Comparison of ENCODE assay signal across 11 cellular contexts in genomic region chr9:83934569-83935275, GRCh38. TPM values are rescaled to one million over a fixed set of nuclear protein-coding genes. Genes with fewer than 3 reads are reported as not detected.
DNase-seq lines count a peak whose midpoint lies in the region; ATAC-seq, FAIRE-seq and TF ChIP-seq lines count a peak whose summit lies in the region.
"Had no signal": no experiment of that assay in that cellular context is flagged by ENCODE, and none has a peak within 500 bp of the region (broad histone marks: within the 10 kb centered on the region; RNA-seq: fewer than 3 reads in every experiment).

No MANE protein-coding gene starts in this region.

- peaks cover 0 to 6% (median 2%) of the 10 kb centered on the region in 4 experiments; a peak in 4 of 7 replicates for H3K4me1 ChIP-seq in H1 (replicated peaks in 1 of 4; ENCODE audit: control insufficient read depth in 3 of 4, insufficient read depth in 4 of 4, low read length in 3 of 4)
- peaks cover 29% of the 10 kb centered on the region for H3K4me1 ChIP-seq in osteoblast (ENCODE audit: insufficient read depth, low read length)

- peak overlapping the region; percentile 77; the same call in 1 of the 2 replicates for H2AFZ ChIP-seq in H1 (ENCODE audit: low read length)
- H2AFZ ChIP-seq in osteoblast (ENCODE audit: low read length), result no peak overlapping the region

- H4K5ac ChIP-seq in H1 (ENCODE audit: insufficient read length, low read depth, low read length), result no peak overlapping the region

- H4K91ac ChIP-seq in H1 (replicated peaks; ENCODE audit: insufficient read length, low read length), result no peak overlapping the region

- no peak overlapping the region for H3K14ac ChIP-seq in H1 (ENCODE audit: insufficient read length)

- H3K23ac ChIP-seq in H1 (ENCODE audit: insufficient read length), result no peak overlapping the region

- H3K4me2 ChIP-seq in H1 (ENCODE audit: insufficient read depth in 1 of 2, low read depth in 2 of 2, low read length in 2 of 2) (peak overlapping the region in 1 of 2 experiments; percentile 3; a peak in 1 of 4 replicates), osteoblast (ENCODE audit: insufficient read depth, low read length) (peak overlapping the region; percentile 64)

- H3K4me3 ChIP-seq in H1 (ENCODE audit: extremely low read depth in 1 of 4, insufficient read depth in 2 of 4, low read depth in 3 of 4, low read length in 4 of 4) (no peak overlapping the region), osteoblast (ENCODE audit: insufficient read depth, low read length) (no peak overlapping the region)
- H3K4me3 ChIP-seq: gastroesophageal sphincter had no signal

- no peak overlapping the region for H3K18ac ChIP-seq in H1 (ENCODE audit: extremely low read depth, low read length)

- no peaks in the 10 kb centered on the region for H3K23me2 ChIP-seq in H1 (ENCODE audit: low read depth, low read length)

- CTCF ChIA-PET in H1 (lab: Charles Lee; ENCODE audit: partially characterized antibody), result interaction anchor here (1.0 to 2.9 kb wide), 4 partner anchors 10 to 360 kb away, joined by 3 to 9 read pairs (median 4); partner anchors contain the start of gene KIF27

- no peaks in the 10 kb centered on the region for H3K9me3 ChIP-seq in H1 (ENCODE audit: insufficient read depth in 2 of 2, low read depth in 1 of 2, low read length in 1 of 2)
- H3K9me3 ChIP-seq in osteoblast (ENCODE audit: low read depth, low read length), result no peaks in the 10 kb centered on the region
- H3K9me3 ChIP-seq: gastroesophageal sphincter had no signal

- no peak overlapping the region for H2BK20ac ChIP-seq in H1 (ENCODE audit: low read length)

- H3K79me2 ChIP-seq in H1 (ENCODE audit: control insufficient read depth in 1 of 2, insufficient read depth in 2 of 2, low read length in 2 of 2) (no peaks in the 10 kb centered on the region), osteoblast (ENCODE audit: insufficient read depth, low read length) (no peaks in the 10 kb centered on the region)

- H2BK12ac ChIP-seq in H1 (ENCODE audit: low read depth, low read length), result no peak overlapping the region

- no peaks in the 10 kb centered on the region for H3K79me1 ChIP-seq in H1 (ENCODE audit: low read depth, low read length)

- H3K27me3 ChIP-seq in H1 (replicated peaks in 1 of 4; ENCODE audit: control insufficient read depth in 3 of 4, extremely low read depth in 1 of 4, insufficient read depth in 3 of 4, low read length in 3 of 4) (no peaks in the 10 kb centered on the region), osteoblast (ENCODE audit: insufficient read depth, low read length) (no peaks in the 10 kb centered on the region)
- H3K27me3 ChIP-seq: gastroesophageal sphincter had no signal

- H2BK5ac ChIP-seq in H1 (ENCODE audit: low read depth, low read length), result no peak overlapping the region

- H3K4ac ChIP-seq in H1 (replicated peaks; ENCODE audit: insufficient read length, low read depth, low read length), result no peak overlapping the region

- no peak for FAIRE-seq in H1 (lab: Jason Lieb, UNC)

- TF ChIP-seq CTCF in H1 (IDR thresholded peaks at IDR 0.05; ENCODE audit: control extremely low read depth in 1 of 3, insufficient read depth in 1 of 3, low read depth in 1 of 3, low read length in 3 of 3) (no peak), osteoblast (IDR thresholded peaks at IDR 0.05; ENCODE audit: extremely low read depth, low read depth, low read length) (no peak)

- DNase-seq in GM03348 (ENCODE audit: low spot score) (peak; percentile 43), NCI-H226 (peak; percentile 65), H1 (ENCODE audit: low read depth in 1 of 2, low spot score in 2 of 2) (no peak), osteoblast (ENCODE audit: insufficient read length, low spot score, missing footprints) (no peak), NCI-H524 treated with DMSO at 0.1 percent for 48 hours (lab: John Stamatoyannopoulos, UW) (no peak), DMS53 (lab: John Stamatoyannopoulos, UW) (no peak)
- DNase-seq: activated CD4-positive, alpha-beta T cell treated with anti-CD3 and anti-CD28 coated beads, Interleukin-2, amount 50 U/mL, for 48 hours had no signal

- POLR2A ChIA-PET in H1 (lab: Charles Lee; ENCODE audit: partially characterized antibody), result interaction anchor here (1.2 kb wide), 2 partner anchors 14 to 45 kb away, joined by 4 to 5 read pairs; partner anchors contain the start of genes HNRNPK and KIF27

- H3K36me3 ChIP-seq in H1 (ENCODE audit: control insufficient read depth in 2 of 4, insufficient read depth in 4 of 4, low read length in 3 of 4) (no peaks in the 10 kb centered on the region), osteoblast (ENCODE audit: insufficient read depth, low read length) (peaks cover 8% of the 10 kb centered on the region)

- no peak for TF ChIP-seq RAD21 in H1 (IDR thresholded peaks at IDR 0.05 in 1 of 2, conservative IDR thresholded peaks at IDR 0.05 in 1 of 2; ENCODE audit: low read depth in 2 of 2, low read length in 2 of 2)

- H4K20me1 ChIP-seq in H1 (replicated peaks in 1 of 2; ENCODE audit: control insufficient read depth in 1 of 2, insufficient read depth in 2 of 2, low read length in 2 of 2) (no peaks in the 10 kb centered on the region), osteoblast (ENCODE audit: insufficient read depth, low read length) (no peaks in the 10 kb centered on the region)

- H2BK120ac ChIP-seq in H1 (replicated peaks; ENCODE audit: low read depth, low read length), result no peak overlapping the region

- ATAC-seq in GM21737 (IDR thresholded peaks at IDR 0.05; ENCODE audit: unreplicated experiment), result no peak
- no peak for ATAC-seq in GM21515 (IDR thresholded peaks at IDR 0.05; ENCODE audit: unreplicated experiment)
- ATAC-seq: Panc1 had no signal

- H3K56ac ChIP-seq in H1 (replicated peaks; ENCODE audit: insufficient read length, low read depth, low read length), result no peak overlapping the region

- no peak overlapping the region for H3K9ac ChIP-seq in H1 (replicated peaks in 1 of 4; ENCODE audit: extremely low read depth in 1 of 4, low read depth in 3 of 4, low read length in 3 of 4)

- H3K27ac ChIP-seq in H1 (ENCODE audit: low read depth, low read length), result no peak overlapping the region
- no peak overlapping the region for H3K27ac ChIP-seq in osteoblast (ENCODE audit: low read depth, low read length)
- H3K27ac ChIP-seq: gastroesophageal sphincter had no signal

- no peak overlapping the region for H4K8ac ChIP-seq in H1 (ENCODE audit: extremely low read depth, insufficient read depth, low read length)

- 93% methylated on average over 4 of the region's 5 CpGs; no CpG with 5 or more reads in 1 of the 2 experiments for WGBS in H1 (ENCODE audit: extremely low coverage in 1 of 2, insufficient coverage in 1 of 2, insufficient read length in 1 of 2, insufficient replicate concordance in 2 of 2, low coverage in 1 of 2, low lambda C conversion rate in 2 of 2, missing lambda C conversion rate in 1 of 2), 2 experiments

- H2AK5ac ChIP-seq in H1 (ENCODE audit: low read depth, low read length), result no peak overlapping the region

- no peak for TF ChIP-seq POLR2A in H1 (IDR thresholded peaks at IDR 0.05; ENCODE audit: control extremely low read depth in 1 of 2, low read depth in 2 of 2, low read length in 2 of 2)

- TF ChIP-seq EP300 in H1 (IDR thresholded peaks at IDR 0.05; ENCODE audit: borderline replicate concordance in 1 of 2, low read depth in 2 of 2, low read length in 2 of 2), result no peak

- H2BK15ac ChIP-seq in H1 (ENCODE audit: low read length), result no peak overlapping the region

TF ChIP-seq in H1, 55 proteins besides CTCF, POLR2A, EP300 and RAD21:
- TF ChIP-seq CBX8 (IDR thresholded peaks at IDR 0.05; ENCODE audit: borderline replicate concordance, low read depth, low read length), result no peak
- TF ChIP-seq CBX5 (IDR thresholded peaks at IDR 0.05; ENCODE audit: low read depth, low read length), result no peak
- no peak for TF ChIP-seq RXRA (IDR thresholded peaks at IDR 0.05; ENCODE audit: insufficient read depth, low read depth, low read length)
- TF ChIP-seq SP4 (IDR thresholded peaks at IDR 0.05; ENCODE audit: low read length), result no peak
- no peak for TF ChIP-seq SIN3A (conservative IDR thresholded peaks at IDR 0.05 in 1 of 2, IDR thresholded peaks at IDR 0.05 in 1 of 2; ENCODE audit: low read depth in 1 of 2, low read length in 2 of 2)
- TF ChIP-seq SRF (IDR thresholded peaks at IDR 0.05; ENCODE audit: low read depth, low read length), result no peak
- no peak for TF ChIP-seq KDM5A (IDR thresholded peaks at IDR 0.05; ENCODE audit: low read length)
- no peak for TF ChIP-seq RBBP5 (IDR thresholded peaks at IDR 0.05; ENCODE audit: borderline replicate concordance, low read depth, low read length)

RNA-seq across cellular contexts. Expression of gene KIF27, which starts 13.5 kb away (rescaled TPM):
- total RNA-seq in H1 (2021; fragmentation: NEBNext Ultra II Directional; extraction: Animal tissue kit (Norgen Biotek cat#: 25700)), result 4.6 and 7.0 TPM in 2 replicates
- polyA plus RNA-seq in H1 (2011; rRNA removed), result 0.24 and 0.47 TPM in 2 replicates
- polyA plus RNA-seq in H1 (2011; cell fraction: cytosol; rRNA removed), result 1.00 TPM
- polyA plus RNA-seq in H1 (2011; cell fraction: nucleus; rRNA removed), result 0.78 TPM
- 1.1 to 2.6 TPM (median 1.3 TPM) in 4 replicates for polyA plus RNA-seq in H1 (2012, experiment 1 of 2)
- 0.08 TPM for polyA plus RNA-seq in H1 (2012, experiment 2 of 2)
- 2.5 TPM for polyA plus RNA-seq in H1 (2013, experiment 1 of 2)
- 2.4 TPM for polyA plus RNA-seq in H1 (2013, experiment 2 of 2)
- polyA minus RNA-seq in H1 (2011; rRNA and poly(A)+ RNA removed), result 1.5 and 3.1 TPM in 2 replicates
- 1.3 TPM for polyA minus RNA-seq in H1 (2011; cell fraction: cytosol; rRNA and poly(A)+ RNA removed)
- polyA minus RNA-seq in H1 (2011; cell fraction: nucleus; rRNA and poly(A)+ RNA removed), result 6.1 TPM
- total RNA-seq in osteoblast, result 6.2 TPM in 2 replicates

RNA-seq across cellular contexts. Expression of gene HNRNPK, which starts 45.3 kb away (rescaled TPM):
- 851 and 887 TPM in 2 replicates for total RNA-seq in H1 (2021; fragmentation: NEBNext Ultra II Directional; extraction: Animal tissue kit (Norgen Biotek cat#: 25700))
- 414 and 560 TPM in 2 replicates for polyA plus RNA-seq in H1 (2011; rRNA removed)
- 510 TPM for polyA plus RNA-seq in H1 (2011; cell fraction: cytosol; rRNA removed)
- polyA plus RNA-seq in H1 (2011; cell fraction: nucleus; rRNA removed), result 492 TPM
- polyA plus RNA-seq in H1 (2012, experiment 1 of 2), result 624 to 1,009 TPM (median 692 TPM) in 4 replicates
- 173 TPM for polyA plus RNA-seq in H1 (2012, experiment 2 of 2)
- 487 TPM for polyA plus RNA-seq in H1 (2013, experiment 1 of 2)
- polyA plus RNA-seq in H1 (2013, experiment 2 of 2), result 492 TPM
- 578 and 618 TPM in 2 replicates for polyA minus RNA-seq in H1 (2011; rRNA and poly(A)+ RNA removed)
- polyA minus RNA-seq in H1 (2011; cell fraction: cytosol; rRNA and poly(A)+ RNA removed), result 403 TPM
- 658 TPM for polyA minus RNA-seq in H1 (2011; cell fraction: nucleus; rRNA and poly(A)+ RNA removed)
- total RNA-seq in osteoblast, result 503 and 514 TPM in 2 replicates

RNA-seq across cellular contexts. Expression of gene RMI1, which starts 45.9 kb away (rescaled TPM):
- 34.1 and 34.6 TPM in 2 replicates for total RNA-seq in H1 (2021; fragmentation: NEBNext Ultra II Directional; extraction: Animal tissue kit (Norgen Biotek cat#: 25700))
- 2.7 and 3.0 TPM in 2 replicates for polyA plus RNA-seq in H1 (2011; rRNA removed)
- 5.8 TPM for polyA plus RNA-seq in H1 (2011; cell fraction: cytosol; rRNA removed)
- polyA plus RNA-seq in H1 (2011; cell fraction: nucleus; rRNA removed), result 1.8 TPM
- 10.9 to 21.6 TPM (median 14.0 TPM) in 4 replicates for polyA plus RNA-seq in H1 (2012, experiment 1 of 2)
- 1.1 TPM for polyA plus RNA-seq in H1 (2012, experiment 2 of 2)
- 25.4 TPM for polyA plus RNA-seq in H1 (2013, experiment 1 of 2)
- 25.9 TPM for polyA plus RNA-seq in H1 (2013, experiment 2 of 2)
- polyA minus RNA-seq in H1 (2011; rRNA and poly(A)+ RNA removed), result 8.1 and 18.4 TPM in 2 replicates
- 16.7 TPM for polyA minus RNA-seq in H1 (2011; cell fraction: cytosol; rRNA and poly(A)+ RNA removed)
- polyA minus RNA-seq in H1 (2011; cell fraction: nucleus; rRNA and poly(A)+ RNA removed), result 10.6 TPM
- 6.2 and 8.0 TPM in 2 replicates for total RNA-seq in osteoblast

Comparison
In these comparisons a context has a peak if more than half of its experiments do, and no peak if none do; other contexts are left out.
1. DNase-seq: peak in GM03348 (single experiment) and NCI-H226 (single experiment); none in H1 (0 of 2), osteoblast (single experiment), NCI-H524 treated with DMSO at 0.1 percent for 48 hours (single experiment) and DMS53 (single experiment).